8 cellular contexts compared by ENCODE assay signal in the genomic region with DNA sequence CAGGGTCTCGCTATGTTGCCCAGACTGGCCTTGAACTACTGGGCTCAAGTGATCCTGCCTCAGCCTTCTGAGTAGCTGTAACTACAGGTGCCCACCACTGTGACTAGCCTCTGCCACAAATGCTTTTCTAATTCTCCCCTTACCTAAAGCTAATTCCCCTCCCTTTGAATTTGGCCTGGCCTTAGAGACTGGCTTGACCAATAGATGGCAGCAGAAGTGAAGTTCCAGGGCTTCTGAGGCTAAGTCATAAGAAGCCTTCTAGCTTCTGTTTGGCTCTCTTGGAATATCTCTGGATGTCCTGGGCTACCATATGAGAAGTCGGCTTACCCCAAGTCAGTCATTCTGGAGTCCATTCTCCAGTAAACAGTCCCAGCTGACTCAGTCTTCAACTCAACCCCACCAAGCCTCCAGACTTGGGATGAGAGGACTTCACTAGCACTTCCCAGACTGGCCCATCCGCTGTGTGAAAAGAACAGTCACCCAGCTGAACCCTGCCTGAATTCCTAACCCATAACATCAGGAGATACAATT.
A peak's percentile ranks its signal among the peaks of the same experiment; 100 is the strongest.
DNase-seq lines count a peak whose midpoint lies in the region; ATAC-seq and TF ChIP-seq lines count a peak whose summit lies in the region.

No MANE protein-coding gene starts in this region.

- DNase-seq in DMS79 treated with DMSO at 0.1 percent for 48 hours (lab: John Stamatoyannopoulos, UW) (peak; percentile 16), DMS79 (lab: John Stamatoyannopoulos, UW) (no peak), NCI-H82 (lab: John Stamatoyannopoulos, UW) (peak; percentile 87), choroid plexus epithelial cell (ENCODE audit: low read depth) (peak; percentile 81), mesendoderm (peak; percentile 89)
- DNase-seq in activated naive CD8-positive, alpha-beta T cell treated with anti-CD3 and anti-CD28 coated beads for 36 hours: no peak

- H4K8ac ChIP-seq in mesendoderm (ENCODE audit: low read depth, low read length): no peak overlapping the region

- no peak overlapping the region for H4K5ac ChIP-seq in mesendoderm (ENCODE audit: low read length)

- H3K9me3 Mint-ChIP-seq in activated naive CD8-positive, alpha-beta T cell treated with anti-CD3 and anti-CD28 coated beads for 36 hours: no peaks in the 10 kb centered on the region

- H3K4ac ChIP-seq in mesendoderm (ENCODE audit: low read depth, low read length): no peak overlapping the region

- no peaks in the 10 kb centered on the region for H3K27me3 Mint-ChIP-seq in activated naive CD8-positive, alpha-beta T cell treated with anti-CD3 and anti-CD28 coated beads for 36 hours

- H3K79me1 ChIP-seq in mesendoderm (ENCODE audit: low read length): no peaks in the 10 kb centered on the region

- no CpG with 5 or more reads among the region's 3 CpGs for WGBS in mesendoderm (ENCODE audit: extremely low coverage, insufficient coverage, low lambda C conversion rate)

- no peak overlapping the region for H3K4me3 Mint-ChIP-seq in activated naive CD8-positive, alpha-beta T cell treated with anti-CD3 and anti-CD28 coated beads for 36 hours

- no peak overlapping the region for H2AK5ac ChIP-seq in mesendoderm (ENCODE audit: low read length)

- H3K36me3 ChIP-seq in mesendoderm (ENCODE audit: control insufficient read depth, insufficient read depth, low read length): no peaks in the 10 kb centered on the region

- no peak overlapping the region for H3K23ac ChIP-seq in mesendoderm (ENCODE audit: low read length)

- no peak overlapping the region for H3K4me2 ChIP-seq in mesendoderm (ENCODE audit: low read length)

- TF ChIP-seq CTCF in choroid plexus epithelial cell (conservative IDR thresholded peaks at IDR 0.05; ENCODE audit: low read depth, low read length): peak; percentile 81

- no peak overlapping the region for H3K9ac ChIP-seq in mesendoderm (ENCODE audit: low read length)

- H3K4me1 Mint-ChIP-seq in activated naive CD8-positive, alpha-beta T cell treated with anti-CD3 and anti-CD28 coated beads for 36 hours: peaks cover 5% of the 10 kb centered on the region

- H2BK5ac ChIP-seq in mesendoderm (ENCODE audit: low read length): no peak overlapping the region

- H3K56ac ChIP-seq in mesendoderm (ENCODE audit: low read length): no peak overlapping the region

- TF ChIP-seq POLR2A in GM18505 (IDR thresholded peaks at IDR 0.05; ENCODE audit: borderline replicate concordance, extremely low read depth, insufficient read depth, insufficient read length): no peak

- H3K36me3 Mint-ChIP-seq in activated naive CD8-positive, alpha-beta T cell treated with anti-CD3 and anti-CD28 coated beads for 36 hours: peaks cover 14% of the 10 kb centered on the region

- no peak overlapping the region for H2BK120ac ChIP-seq in mesendoderm (ENCODE audit: low read depth, low read length)

- H3K79me2 ChIP-seq in mesendoderm (ENCODE audit: control insufficient read depth, insufficient read depth, low read length): no peaks in the 10 kb centered on the region

- H3K27ac Mint-ChIP-seq in activated naive CD8-positive, alpha-beta T cell treated with anti-CD3 and anti-CD28 coated beads for 36 hours: no peak overlapping the region

- H3K27ac ChIP-seq in mesendoderm (ENCODE audit: low read depth, low read length): no peak overlapping the region

- no peak overlapping the region for H3K18ac ChIP-seq in mesendoderm (ENCODE audit: low read length)

- no peaks in the 10 kb centered on the region for H3K27me3 ChIP-seq in mesendoderm (ENCODE audit: insufficient read depth, low read length, poor library complexity)

- no peak overlapping the region for H3K4me3 ChIP-seq in choroid plexus epithelial cell (ENCODE audit: low read depth, low read length)
- no peak overlapping the region for H3K4me3 ChIP-seq in mesendoderm (ENCODE audit: low read length)

- ATAC-seq in HG02885 (IDR thresholded peaks at IDR 0.05; ENCODE audit: poor library complexity, unreplicated experiment) (peak; percentile 59), GM18505 (IDR thresholded peaks at IDR 0.05; ENCODE audit: unreplicated experiment) (no peak)

- H3K4me1 ChIP-seq in mesendoderm (ENCODE audit: control insufficient read depth, low read depth, low read length): no peaks in the 10 kb centered on the region

- no peak overlapping the region for H2BK15ac ChIP-seq in mesendoderm (replicated peaks; ENCODE audit: low read depth)

Comparison
In these comparisons a context has a peak if more than half of its experiments do, and no peak if none do; other contexts are left out.
1. DNase-seq: peak in DMS79 treated with DMSO at 0.1 percent for 48 hours (single experiment), NCI-H82 (single experiment), choroid plexus epithelial cell (single experiment) and mesendoderm (single experiment); none in DMS79 (single experiment) and activated naive CD8-positive, alpha-beta T cell treated with anti-CD3 and anti-CD28 coated beads for 36 hours (single experiment).